In the genomic region with DNA sequence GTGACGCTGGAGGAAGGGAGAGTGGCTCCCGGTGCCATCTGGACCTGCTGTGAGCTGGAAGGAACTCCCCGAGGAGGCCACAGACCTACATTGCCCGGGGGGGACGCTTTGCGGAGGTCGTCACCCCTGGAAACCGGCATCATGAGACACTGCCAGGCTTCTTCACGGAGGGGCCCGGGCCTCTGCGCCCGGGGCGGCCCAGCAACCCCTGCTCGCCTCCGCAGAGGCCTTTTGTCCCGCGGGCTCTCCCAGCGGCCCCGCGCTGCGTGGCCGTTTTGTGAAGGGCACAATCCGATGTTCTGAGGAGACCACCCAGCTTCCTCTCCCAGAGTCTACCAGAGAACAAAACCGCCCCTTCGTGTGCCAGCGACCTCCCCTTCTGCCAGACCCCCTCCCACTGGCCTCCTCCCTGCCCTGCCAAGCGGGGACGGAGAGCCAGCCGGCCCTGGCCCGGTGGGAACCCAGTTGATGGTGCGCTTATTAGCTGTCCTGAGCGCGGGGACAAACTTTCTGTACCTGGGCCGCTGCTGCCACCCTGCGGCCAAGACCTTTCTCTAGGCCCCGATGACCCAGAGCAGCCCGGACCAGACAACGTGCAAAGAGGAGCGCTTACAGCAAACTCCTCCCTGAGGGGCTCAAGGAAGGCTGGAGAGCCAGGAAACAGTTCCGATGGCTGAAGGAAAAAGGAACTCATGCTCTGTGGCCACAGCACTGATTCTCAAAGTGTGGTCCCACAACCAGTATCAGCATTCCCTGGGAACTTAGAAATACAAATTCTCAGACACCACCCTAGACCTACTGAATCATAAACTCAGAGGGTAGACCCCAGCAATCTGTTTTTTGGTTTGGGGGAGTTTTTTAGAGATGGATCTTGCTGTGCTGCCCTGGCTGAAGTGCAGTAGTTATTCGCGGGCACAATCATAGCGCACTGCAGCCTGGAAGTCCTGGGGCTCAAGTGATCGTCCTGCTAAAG, we compare ENCODE assay signal across 8 cellular contexts.
DNase-seq lines count a peak whose midpoint lies in the region; ATAC-seq and TF ChIP-seq lines count a peak whose summit lies in the region.

No MANE protein-coding gene starts in this region.

- no peak overlapping the region for H3K4me3 Mint-ChIP-seq in activated T-helper 17 cell treated with anti-CD3 and anti-CD28 coated beads, Interleukin-2, amount 50 U/mL, for 72 hours

- TF ChIP-seq POLR2A in uterus (IDR thresholded peaks at IDR 0.05) = no peak

- peak; percentile 43 for DNase-seq in AG04450 (ENCODE audit: low read depth, low spot score)
- DNase-seq in NCI-H526 (lab: John Stamatoyannopoulos, UW) = peak; percentile 58 to 90
- peak; percentile 90 for DNase-seq in globus pallidus (ENCODE audit: low spot score)
- DNase-seq in uterus = peak; percentile 30 to 51

- TF ChIP-seq CTCF in AG04450 (IDR thresholded peaks at IDR 0.05; ENCODE audit: low read depth, low read length) = peak; percentile 79
- TF ChIP-seq CTCF in uterus (IDR thresholded peaks at IDR 0.05) = peak; percentile 19 to 43 (median 38)

- H3K27ac ChIP-seq in AG04450 (ENCODE audit: low read depth, low read length) (no peak overlapping the region), uterus (no peak overlapping the region)

- H3K36me3 Mint-ChIP-seq in activated T-helper 17 cell treated with anti-CD3 and anti-CD28 coated beads, Interleukin-2, amount 50 U/mL, for 72 hours (ENCODE audit: low read depth) = no peaks in the 10 kb centered on the region

- H3K4me3 ChIP-seq in AG04450 (ENCODE audit: low read depth, low read length) = peak overlapping the region; percentile 40
- peak overlapping the region; percentile 40 for H3K4me3 ChIP-seq in neuron (ENCODE audit: low read length)
- no peak overlapping the region for H3K4me3 ChIP-seq in uterus

- intact Hi-C loops in uterus (cut with DNase I; ENCODE audit: low total_unique reads) = no loop called here

- H3K4me1 ChIP-seq in neuron (ENCODE audit: insufficient read depth, low read length) (peaks cover 22% of the 10 kb centered on the region), uterus (no peaks in the 10 kb centered on the region)

- POLR2A ChIA-PET in AG04450 (lab: Yijun Ruan, JAX) = no interaction called here

- H3K9me3 ChIP-seq in AG04450 (ENCODE audit: control insufficient read depth, insufficient read depth, low read length) = no peaks in the 10 kb centered on the region
- H3K9me3 ChIP-seq in neuron (ENCODE audit: low read length) = no peaks in the 10 kb centered on the region
- H3K9me3 ChIP-seq in uterus = no peaks in the 10 kb centered on the region

- H3K27me3 ChIP-seq in AG04450 (ENCODE audit: control insufficient read depth, insufficient read depth, low read length) (no peaks in the 10 kb centered on the region), neuron (ENCODE audit: insufficient read depth, low read length) (peaks cover 10% of the 10 kb centered on the region), uterus (no peaks in the 10 kb centered on the region)

- H3K36me3 ChIP-seq in neuron (ENCODE audit: insufficient read depth, low read length) = no peaks in the 10 kb centered on the region
- no peaks in the 10 kb centered on the region for H3K36me3 ChIP-seq in uterus

- CTCF ChIA-PET in AG04450 (lab: Charles Lee) = interaction anchor here (0.6 to 7.9 kb wide), 27 partner anchors 8 to 614 kb away, joined by 3 to 165 read pairs (median 3); partner anchors contain the start of gene RANBP3L

- peaks cover 5% of the 10 kb centered on the region for H3K4me1 Mint-ChIP-seq in activated T-helper 17 cell treated with anti-CD3 and anti-CD28 coated beads, Interleukin-2, amount 50 U/mL, for 72 hours

- peak; percentile 50 for ATAC-seq in GM18508 (IDR thresholded peaks at IDR 0.05; ENCODE audit: insufficient read depth, unreplicated experiment)
- ATAC-seq in HG02885 (IDR thresholded peaks at IDR 0.05; ENCODE audit: poor library complexity, unreplicated experiment) = peak; percentile 68
- peak; percentile 58 for ATAC-seq in activated T-helper 17 cell treated with anti-CD3 and anti-CD28 coated beads, Interleukin-2, amount 50 U/mL, for 72 hours (replicated peaks)

- H3K27me3 Mint-ChIP-seq in activated T-helper 17 cell treated with anti-CD3 and anti-CD28 coated beads, Interleukin-2, amount 50 U/mL, for 72 hours = peaks cover 30% of the 10 kb centered on the region

- H2AFZ ChIP-seq in neuron (ENCODE audit: low read depth, low read length) = no peak overlapping the region

- no peaks in the 10 kb centered on the region for H3K9me3 Mint-ChIP-seq in activated T-helper 17 cell treated with anti-CD3 and anti-CD28 coated beads, Interleukin-2, amount 50 U/mL, for 72 hours

- H3K27ac Mint-ChIP-seq in activated T-helper 17 cell treated with anti-CD3 and anti-CD28 coated beads, Interleukin-2, amount 50 U/mL, for 72 hours = no peak overlapping the region

Comparison
In these comparisons a context has a peak if more than half of its experiments do, and no peak if none do; other contexts are left out.
1. H3K4me3 ChIP-seq: peak in AG04450 (single experiment) and neuron (single experiment); none in uterus (0 of 2).
2. Peak in every context shown above with its lines, with median percentiles within 50 percentile points of each other: DNase-seq and ATAC-seq.